ENCODE assay signal across 25 cellular contexts in genomic region chr9:20398511-20399338, GRCh38.
DNase-seq lines count a peak whose midpoint lies in the region; ATAC-seq, FAIRE-seq and TF ChIP-seq lines count a peak whose summit lies in the region.
"Had no signal": no experiment of that assay in that cellular context is flagged by ENCODE, and none has a peak within 500 bp of the region (broad histone marks: within the 10 kb centered on the region; RNA-seq: fewer than 3 reads in every experiment).

No MANE protein-coding gene starts in this region.

- no peaks in the 10 kb centered on the region for H3K9me3 ChIP-seq in CD4-positive, CD25-positive, alpha-beta regulatory T cell (ENCODE audit: control insufficient read depth in 2 of 2, low read length in 2 of 2)
- H3K9me3 ChIP-seq in CD8-positive, alpha-beta T cell (ENCODE audit: low read length) = no peaks in the 10 kb centered on the region
- no peaks in the 10 kb centered on the region for H3K9me3 ChIP-seq in endothelial cell of umbilical vein (replicated peaks; ENCODE audit: control insufficient read depth, insufficient read depth, low read length)
- H3K9me3 ChIP-seq: ascending aorta, psoas muscle, stomach had no signal

- H2AFZ ChIP-seq in endothelial cell of umbilical vein (ENCODE audit: low read depth, low read length) = no peak overlapping the region
- H2AFZ ChIP-seq: GM23248 had no signal

- no peaks in the 10 kb centered on the region for H4K20me1 ChIP-seq in endothelial cell of umbilical vein (replicated peaks; ENCODE audit: control insufficient read depth, extremely low read depth, insufficient read depth, low read length)

- H3K36me3 Mint-ChIP-seq in CD4-positive, CD25-positive, alpha-beta regulatory T cell = peaks cover 30% of the 10 kb centered on the region
- peaks cover 26% of the 10 kb centered on the region for H3K36me3 Mint-ChIP-seq in CD8-positive, alpha-beta T cell

- H3K79me2 ChIP-seq in endothelial cell of umbilical vein (ENCODE audit: control insufficient read depth, insufficient read depth, low read length) = no peaks in the 10 kb centered on the region

- H3K36me3 ChIP-seq in CD4-positive, CD25-positive, alpha-beta regulatory T cell (ENCODE audit: control insufficient read depth, insufficient read depth, low read length) = peaks cover 2% of the 10 kb centered on the region
- no peaks in the 10 kb centered on the region for H3K36me3 ChIP-seq in CD8-positive, alpha-beta T cell (ENCODE audit: insufficient read depth, low read length)
- no peaks in the 10 kb centered on the region for H3K36me3 ChIP-seq in endothelial cell of umbilical vein (ENCODE audit: control insufficient read depth in 2 of 2, extremely low read depth in 1 of 2, insufficient read depth in 2 of 2, low read length in 2 of 2)
- H3K36me3 ChIP-seq: ascending aorta, stomach had no signal

- H3K4me1 ChIP-seq in CD4-positive, CD25-positive, alpha-beta regulatory T cell (ENCODE audit: control insufficient read depth, insufficient read depth, low read length, poor library complexity, severe bottlenecking) = peaks cover 53% of the 10 kb centered on the region
- H3K4me1 ChIP-seq in CD8-positive, alpha-beta T cell (ENCODE audit: insufficient read depth, low read length) = peaks cover 45% of the 10 kb centered on the region
- peaks cover 3% of the 10 kb centered on the region for H3K4me1 ChIP-seq in endothelial cell of umbilical vein (ENCODE audit: control insufficient read depth, extremely low read depth, insufficient read depth, low read length)
- H3K4me1 ChIP-seq: ascending aorta, psoas muscle had no signal

- peaks cover 0 to 2% (median 0%) of the 10 kb centered on the region in 7 donors for H3K9me3 Mint-ChIP-seq in CD4-positive, CD25-positive, alpha-beta regulatory T cell
- no peaks in the 10 kb centered on the region for H3K9me3 Mint-ChIP-seq in CD8-positive, alpha-beta T cell
- H3K9me3 Mint-ChIP-seq: activated CD4-positive, alpha-beta memory T cell treated with anti-CD3 and anti-CD28 coated beads for 36 hours had no signal

- peak overlapping the region; percentile 47 for H3K27ac ChIP-seq in CD4-positive, CD25-positive, alpha-beta regulatory T cell (ENCODE audit: insufficient read depth, low read length, poor library complexity, severe bottlenecking)
- peak overlapping the region; percentile 4 for H3K27ac ChIP-seq in CD8-positive, alpha-beta T cell (ENCODE audit: low read depth, low read length)
- no peak overlapping the region for H3K27ac ChIP-seq in endothelial cell of umbilical vein (ENCODE audit: insufficient read depth, low read depth, low read length)
- H3K27ac ChIP-seq: ascending aorta, GM23248, psoas muscle, stomach had no signal

- H3K9ac ChIP-seq in endothelial cell of umbilical vein (replicated peaks; ENCODE audit: extremely low read depth, insufficient read depth, low read length) = no peak overlapping the region
- H3K9ac ChIP-seq: GM23248 had no signal

- H3K4me3 ChIP-seq in CD4-positive, CD25-positive, alpha-beta regulatory T cell (ENCODE audit: low read depth, low read length) = peak overlapping the region; percentile 45
- no peak overlapping the region for H3K4me3 ChIP-seq in CD8-positive, alpha-beta T cell (ENCODE audit: low read depth, low read length)
- H3K4me3 ChIP-seq in endothelial cell of umbilical vein (replicated peaks in 1 of 3; ENCODE audit: insufficient read depth in 1 of 3, low read depth in 1 of 3, low read length in 3 of 3) = no peak overlapping the region
- H3K4me3 ChIP-seq: ascending aorta, GM23248, lung, psoas muscle, stomach had no signal

- H3K27me3 ChIP-seq in CD4-positive, CD25-positive, alpha-beta regulatory T cell (ENCODE audit: control insufficient read depth, insufficient read depth, low read length) = no peaks in the 10 kb centered on the region
- no peaks in the 10 kb centered on the region for H3K27me3 ChIP-seq in CD8-positive, alpha-beta T cell (ENCODE audit: insufficient read depth, low read length)
- H3K27me3 ChIP-seq in endothelial cell of umbilical vein (ENCODE audit: control insufficient read depth in 2 of 2, insufficient read depth in 2 of 2, low read length in 2 of 2) = no peaks in the 10 kb centered on the region
- H3K27me3 ChIP-seq: ascending aorta, stomach had no signal

- ATAC-seq in CD4-positive, CD25-positive, alpha-beta regulatory T cell (ENCODE audit: low read depth in 2 of 2) = peak; percentile 23 to 41
- ATAC-seq in CD8-positive, alpha-beta T cell = no peak
- ATAC-seq in GM21576 (IDR thresholded peaks at IDR 0.05; ENCODE audit: unreplicated experiment) = no peak
- ATAC-seq: psoas muscle had no signal

- peak in 1 of 3 donors; percentile 49 for DNase-seq in CD4-positive, CD25-positive, alpha-beta regulatory T cell
- no peak for DNase-seq in CD8-positive, alpha-beta T cell
- peak; percentile 23 for DNase-seq in NCI-H82 treated with DMSO at 0.1 percent for 48 hours (lab: John Stamatoyannopoulos, UW; ENCODE audit: unreplicated experiment)
- DNase-seq in endothelial cell of umbilical vein (ENCODE audit: low read depth, low spot score) = peak; percentile 85
- DNase-seq in mucosa of gallbladder (ENCODE audit: low spot score) = no peak
- DNase-seq in NCI-H1694 treated with DMSO at 0.1 percent for 48 hours (lab: John Stamatoyannopoulos, UW) = no peak
- no peak for DNase-seq in activated CD8-positive, alpha-beta memory T cell treated with anti-CD3 and anti-CD28 coated beads, Interleukin-2, amount 50 U/mL, for 4 hours
- DNase-seq: activated CD4-positive, alpha-beta memory T cell treated with anti-CD3 and anti-CD28 coated beads for 36 hours; activated gamma-delta T cell; activated T-cell treated with anti-CD3 and anti-CD28 coated beads for 4 hours; dermis blood vessel endothelial cell; glutamatergic neuron; GM23248; MM.1S; NCI-H1436; NCI-H526; nucleus accumbens; psoas muscle; stimulated activated CD4-positive, alpha-beta T cell treated with anti-CD3 and anti-CD28 coated beads, Interleukin-15, amount 100 ng/mL, for 24 hours; stomach; trophoblast cell had no signal

- no peak for TF ChIP-seq POLR2A in endothelial cell of umbilical vein (IDR thresholded peaks at IDR 0.05; ENCODE audit: low read depth, low read length)

- H3K27me3 Mint-ChIP-seq in CD4-positive, CD25-positive, alpha-beta regulatory T cell = no peaks in the 10 kb centered on the region
- no peaks in the 10 kb centered on the region for H3K27me3 Mint-ChIP-seq in CD8-positive, alpha-beta T cell (ENCODE audit: low read depth)
- H3K27me3 Mint-ChIP-seq: activated CD4-positive, alpha-beta memory T cell treated with anti-CD3 and anti-CD28 coated beads for 36 hours had no signal

- POLR2A ChIA-PET in CD8-positive, alpha-beta T cell (lab: Charles Lee) = interaction anchor here (0.6 to 1.1 kb wide), 2 partner anchors 60 to 263 kb away, joined by 3 read pairs; no protein-coding TSS in a partner anchor
- POLR2A ChIA-PET in endothelial cell of umbilical vein (lab: Charles Lee) = no interaction called here

- no peak for FAIRE-seq in endothelial cell of umbilical vein (lab: Jason Lieb, UNC)
- FAIRE-seq: G401.6 had no signal

- no peaks in the 10 kb centered on the region for H3K9me1 ChIP-seq in endothelial cell of umbilical vein (replicated peaks; ENCODE audit: control insufficient read depth, extremely low read depth, insufficient read depth, low read length)

- H3K4me1 Mint-ChIP-seq in CD4-positive, CD25-positive, alpha-beta regulatory T cell = peaks cover 40 to 91% (median 81%) of the 10 kb centered on the region in 4 donors
- peaks cover 74% of the 10 kb centered on the region for H3K4me1 Mint-ChIP-seq in CD8-positive, alpha-beta T cell (ENCODE audit: low read depth)

- intact Hi-C loops in CD8-positive, alpha-beta T cell (cut with DNase I, micrococcal nuclease) = loop anchor here in 1 of 2 experiments (5.0 kb wide), 2 partner anchors 36 to 224 kb away; partner anchors contain the start of gene MLLT3
- intact Hi-C loops in endothelial cell of umbilical vein (cut with micrococcal nuclease) = no loop called here

- peak overlapping the region; percentile 77 to 97 (median 85) for H3K27ac Mint-ChIP-seq in CD4-positive, CD25-positive, alpha-beta regulatory T cell
- peak overlapping the region; percentile 90 for H3K27ac Mint-ChIP-seq in CD8-positive, alpha-beta T cell
- H3K27ac Mint-ChIP-seq: activated CD4-positive, alpha-beta memory T cell treated with anti-CD3 and anti-CD28 coated beads for 36 hours had no signal

- H3K4me2 ChIP-seq in endothelial cell of umbilical vein (ENCODE audit: insufficient read depth, low read length) = no peak overlapping the region

- CTCF ChIA-PET in CD8-positive, alpha-beta T cell (lab: Charles Lee) = interaction anchor here (1.0 kb wide), 1 partner anchor 16 kb away, joined by 3 read pairs; no protein-coding TSS in a partner anchor
- CTCF ChIA-PET in endothelial cell of umbilical vein (lab: Charles Lee) = interaction anchor here (1.3 kb wide), 1 partner anchor 17 kb away, joined by 3 read pairs; no protein-coding TSS in a partner anchor

- no TSS peak for BruUV-seq in endothelial cell of umbilical vein (replicated peaks; lab: Mats Ljungman, UMichigan)

- TF ChIP-seq CTCF in CD8-positive, alpha-beta T cell (IDR thresholded peaks at IDR 0.05) = no peak
- TF ChIP-seq CTCF in endothelial cell of umbilical vein (IDR thresholded peaks at IDR 0.05; ENCODE audit: extremely low read depth in 1 of 2, insufficient read depth in 1 of 2, low read depth in 1 of 2, low read length in 2 of 2) = no peak

- dilution Hi-C loops in endothelial cell of umbilical vein (cut with MboI; ENCODE audit: extremely low pct_ligation_motif_present, low sequenced_read_pairs) = no loop called here

- H3K4me3 Mint-ChIP-seq in CD4-positive, CD25-positive, alpha-beta regulatory T cell = peak overlapping the region in 3 of 4 donors; percentile 43 to 78 (median 74)
- H3K4me3 Mint-ChIP-seq in CD8-positive, alpha-beta T cell = peak overlapping the region; percentile 55
- H3K4me3 Mint-ChIP-seq: activated CD4-positive, alpha-beta memory T cell treated with anti-CD3 and anti-CD28 coated beads for 36 hours had no signal

TF ChIP-seq in endothelial cell of umbilical vein, 7 proteins besides CTCF, POLR2A, EP300 and RAD21:
- TF ChIP-seq MYC (IDR thresholded peaks at IDR 0.05; ENCODE audit: low read depth, low read length) = no peak
- TF ChIP-seq POLR2AphosphoS5 (IDR thresholded peaks at IDR 0.05; ENCODE audit: insufficient read depth, low read depth, low read length) = no peak
- TF ChIP-seq FOS (IDR thresholded peaks at IDR 0.05; ENCODE audit: borderline replicate concordance, insufficient read depth, low read length) = no peak
- no peak for TF ChIP-seq GATA2 (IDR thresholded peaks at IDR 0.05; ENCODE audit: insufficient read depth, insufficient read length, low read depth, low read length)
- TF ChIP-seq JUN (IDR thresholded peaks at IDR 0.05; ENCODE audit: borderline replicate concordance, insufficient read depth, insufficient read length, low read depth) = no peak
- no peak for TF ChIP-seq MAX (IDR thresholded peaks at IDR 0.05; ENCODE audit: insufficient read depth, insufficient read length)
- TF ChIP-seq EZH2 (IDR thresholded peaks at IDR 0.05; ENCODE audit: borderline replicate concordance, low read depth, low read length, severe bottlenecking) = no peak
TF ChIP-seq in endothelial cell of umbilical vein: peak in this region for 0.

Comparison
In these comparisons a context has a peak if more than half of its experiments do, and no peak if none do; other contexts are left out.
1. ATAC-seq: peak in CD4-positive, CD25-positive, alpha-beta regulatory T cell (2 of 2); none in CD8-positive, alpha-beta T cell (single experiment) and GM21576 (single experiment).
2. DNase-seq: peak in NCI-H82 treated with DMSO at 0.1 percent for 48 hours (single experiment) and endothelial cell of umbilical vein (single experiment); none in CD8-positive, alpha-beta T cell (0 of 7), mucosa of gallbladder (single experiment), NCI-H1694 treated with DMSO at 0.1 percent for 48 hours (single experiment) and activated CD8-positive, alpha-beta memory T cell treated with anti-CD3 and anti-CD28 coated beads, Interleukin-2, amount 50 U/mL, for 4 hours (single experiment).